In the genomic region with DNA sequence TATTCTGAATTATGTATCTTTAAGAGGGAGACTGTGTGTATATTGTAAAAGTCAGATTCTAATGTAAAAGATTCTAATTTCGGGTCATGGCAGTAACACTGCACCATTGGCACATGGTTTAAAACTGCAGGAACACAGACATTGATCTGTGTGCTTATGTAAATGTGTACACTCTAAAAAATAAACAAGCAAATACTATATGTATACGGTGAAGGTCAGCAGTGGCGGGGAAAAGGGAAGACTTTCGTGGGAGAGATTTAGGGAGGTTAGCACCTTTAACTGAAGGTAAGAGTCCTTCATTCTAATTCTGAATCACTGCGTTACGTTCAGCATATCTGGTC, we compare ENCODE assay signal across 1 cellular context.
A peak's percentile ranks its signal among the peaks of the same experiment; 100 is the strongest.
TF ChIP-seq lines count a peak whose summit lies in the region.

No MANE protein-coding gene starts in this region.

TF ChIP-seq in HepG2, 621 proteins besides CTCF, POLR2A, EP300 and RAD21 (continued from another document):
- TF ChIP-seq ZNF713 (CRISPR knock-in tag; IDR thresholded peaks at IDR 0.05) (peak; percentile 52; the same call in 1 of the 2 replicates), ZFP41 (CRISPR knock-in tag; IDR thresholded peaks at IDR 0.05; ENCODE audit: borderline replicate concordance) (no peak)
- TF ChIP-seq, protein P1, sequence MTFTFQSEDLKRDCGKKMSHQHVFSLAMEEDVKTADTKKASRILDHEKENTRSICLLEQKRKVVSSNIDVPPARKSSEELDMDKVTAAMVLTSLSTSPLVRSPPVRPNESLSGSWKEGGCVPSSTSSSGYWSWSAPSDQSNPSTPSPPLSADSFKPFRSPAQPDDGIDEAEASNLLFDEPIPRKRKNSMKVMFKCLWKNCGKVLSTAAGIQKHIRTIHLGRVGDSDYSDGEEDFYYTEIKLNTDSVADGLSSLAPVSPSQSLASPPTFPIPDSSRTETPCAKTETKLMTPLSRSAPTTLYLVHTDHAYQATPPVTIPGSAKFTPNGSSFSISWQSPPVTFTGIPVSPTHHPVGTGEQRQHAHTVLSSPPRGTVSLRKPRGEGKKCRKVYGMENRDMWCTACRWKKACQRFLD (CRISPR knock-in tag; IDR thresholded peaks at IDR 0.05; ENCODE audit: borderline replicate concordance): no peak
